ENCODE assay signal across 10 cellular contexts in the genomic region with DNA sequence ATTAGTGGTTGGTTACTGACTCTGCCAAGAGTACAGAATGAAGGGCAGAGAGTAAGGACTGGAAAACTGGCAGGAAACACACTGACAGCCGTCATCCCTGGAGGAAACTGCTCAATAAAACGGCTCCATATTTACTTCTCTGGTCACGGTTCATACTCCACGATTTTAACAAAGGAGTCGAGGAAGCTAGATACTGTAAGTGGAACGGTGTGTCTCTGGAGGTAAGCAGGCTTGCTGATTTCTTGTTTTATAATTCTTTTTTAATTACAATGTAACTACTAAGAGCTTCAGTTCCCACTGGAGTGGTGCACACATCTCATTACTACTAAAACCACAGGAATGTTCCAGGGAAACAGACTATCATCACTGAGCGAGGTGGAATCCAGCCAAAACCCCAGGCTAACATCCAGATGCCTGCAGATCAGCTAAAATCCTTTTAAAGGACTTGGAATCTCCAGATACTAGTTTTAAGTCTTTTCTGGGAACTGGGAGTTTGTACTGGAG. TPM values are rescaled to one million over a fixed set of nuclear protein-coding genes. Genes with fewer than 3 reads are reported as not detected.
DNase-seq lines count a peak whose midpoint lies in the region; ATAC-seq, FAIRE-seq and TF ChIP-seq lines count a peak whose summit lies in the region.
"Had no signal": no experiment of that assay in that cellular context is flagged by ENCODE, and none has a peak within 500 bp of the region (broad histone marks: within the 10 kb centered on the region; RNA-seq: fewer than 3 reads in every experiment).

No MANE protein-coding gene starts in this region.

- no peak for DNase-seq in HepG2 (ENCODE audit: low spot score)
- peak; percentile 42 for DNase-seq in colonic mucosa
- DNase-seq in lung microvascular endothelial cell (ENCODE audit: low read depth in 2 of 2), result peak; percentile 84 to 86
- no peak for DNase-seq in vagina (ENCODE audit: extremely low spot score in 2 of 2)
- DNase-seq in NCI-H774 (lab: John Stamatoyannopoulos, UW), result no peak
- DNase-seq: C1 segment of cervical spinal cord, NCI-H510A had no signal

- ATAC-seq in HepG2, result no peak
- ATAC-seq in GM21423 (IDR thresholded peaks at IDR 0.05; ENCODE audit: unreplicated experiment), result no peak
- no peak for ATAC-seq in GM21447 (IDR thresholded peaks at IDR 0.05; ENCODE audit: unreplicated experiment)

- no peak for TF ChIP-seq CTCF in liver (IDR thresholded peaks at IDR 0.05; ENCODE audit: low read depth, low read length, missing input control)
- TF ChIP-seq CTCF in HepG2 (CRISPR knock-in tag; IDR thresholded peaks at IDR 0.05), result no peak
- TF ChIP-seq CTCF in colonic mucosa (IDR thresholded peaks at IDR 0.05), result no peak
- TF ChIP-seq CTCF in vagina (IDR thresholded peaks at IDR 0.05), result no peak

- H3K4me3 ChIP-seq in liver (ENCODE audit: low read depth in 1 of 3, low read length in 3 of 3) (no peak overlapping the region), HepG2 (replicated peaks in 1 of 3; ENCODE audit: insufficient read depth in 1 of 3, low read depth in 2 of 3, low read length in 3 of 3) (no peak overlapping the region), colonic mucosa (no peak overlapping the region), vagina (peak overlapping the region; percentile 7 to 10)

- no peaks in the 10 kb centered on the region for H3K27me3 ChIP-seq in liver (ENCODE audit: control insufficient read depth in 4 of 4, insufficient read depth in 4 of 4, low read length in 3 of 4)
- H3K27me3 ChIP-seq in HepG2 (ENCODE audit: control insufficient read depth in 1 of 2, insufficient read depth in 2 of 2, low read length in 2 of 2), result no peaks in the 10 kb centered on the region
- no peaks in the 10 kb centered on the region for H3K27me3 ChIP-seq in colonic mucosa
- H3K27me3 ChIP-seq in vagina, result no peaks in the 10 kb centered on the region

- H3K27ac ChIP-seq in liver (ENCODE audit: low read depth in 1 of 2, low read length in 2 of 2) (peak overlapping the region; percentile 34 to 56), HepG2 (ENCODE audit: extremely low read length, insufficient read depth, low read length) (no peak overlapping the region), colonic mucosa (peak overlapping the region; percentile 73), vagina (peak overlapping the region; percentile 97)

- no peaks in the 10 kb centered on the region for H3K79me2 ChIP-seq in HepG2 (ENCODE audit: insufficient read depth, low read length)

- no peak for FAIRE-seq in HepG2 (lab: Jason Lieb, UNC)

- 35% methylated on average over 7 of the region's 7 CpGs for WGBS in liver
- WGBS in HepG2 (ENCODE audit: low lambda C conversion rate), result 92% methylated on average over 7 of the region's 7 CpGs

- CTCF ChIA-PET in HepG2 (lab: Yijun Ruan, JAX; ENCODE audit: low intra/inter-chr PET ratio, low total read pairs), result no interaction called here

- no peak overlapping the region for H3K9ac ChIP-seq in liver (ENCODE audit: low read depth in 1 of 2, low read length in 2 of 2)
- H3K9ac ChIP-seq in HepG2 (ENCODE audit: insufficient read depth, low read depth, low read length), result no peak overlapping the region
- no peak overlapping the region for H3K9ac ChIP-seq in colonic mucosa (ENCODE audit: low read depth in 2 of 2, low read length in 2 of 2)

- H3K36me3 ChIP-seq in liver (ENCODE audit: control insufficient read depth in 4 of 4, insufficient read depth in 3 of 4, low read depth in 1 of 4, low read length in 3 of 4) (peaks cover 8 to 41% (median 28%) of the 10 kb centered on the region in 4 donors), HepG2 (replicated peaks in 1 of 2; ENCODE audit: control insufficient read depth in 1 of 2, insufficient read depth in 2 of 2, low read length in 2 of 2) (peaks cover 32 to 61% of the 10 kb centered on the region in 2 experiments), colonic mucosa (no peaks in the 10 kb centered on the region), vagina (peaks cover 0 to 31% of the 10 kb centered on the region in 2 donors)

- no peaks in the 10 kb centered on the region for H3K9me3 ChIP-seq in liver (ENCODE audit: control insufficient read depth in 4 of 4, low read length in 3 of 4)
- H3K9me3 ChIP-seq in HepG2 (ENCODE audit: low read length), result no peaks in the 10 kb centered on the region
- no peaks in the 10 kb centered on the region for H3K9me3 ChIP-seq in colonic mucosa
- no peaks in the 10 kb centered on the region for H3K9me3 ChIP-seq in vagina

- H3K4me2 ChIP-seq in HepG2 (ENCODE audit: low read depth, low read length), result no peak overlapping the region

- POLR2A ChIA-PET in HepG2 (lab: Yijun Ruan, JAX), result interaction anchor here (3.5 to 4.2 kb wide), 2 partner anchors 10 to 17 kb away, joined by 12 to 42 read pairs; partner anchors contain the start of gene SERPINF1

- no peak for TF ChIP-seq POLR2A in HepG2 (IDR thresholded peaks at IDR 0.05; ENCODE audit: insufficient read depth in 1 of 2, low read depth in 2 of 2, low read length in 2 of 2)
- TF ChIP-seq POLR2A in vagina (IDR thresholded peaks at IDR 0.05), result no peak

- no peak overlapping the region for H2AFZ ChIP-seq in HepG2 (ENCODE audit: low read length)

- BruUV-seq in HepG2 (replicated peaks; lab: Mats Ljungman, UMichigan), result no TSS peak

- intact Hi-C loops in HepG2 (cut with micrococcal nuclease; ENCODE audit: unreplicated experiment) (no loop called here), colonic mucosa (cut with DNase I) (loop anchor here (5.0 kb wide), 1 partner anchor 47 kb away; no protein-coding TSS in a partner anchor), vagina (cut with DNase I) (no loop called here)

- in situ Hi-C loops in HepG2 (cut with HindIII; ENCODE audit: extremely low pct_ligation_motif_present, low pct_unique_long_range_greater_than_20kb), result no loop called here

- no peak for TF ChIP-seq RAD21 in liver (IDR thresholded peaks at IDR 0.05)
- TF ChIP-seq RAD21 in HepG2 (CRISPR knock-in tag; IDR thresholded peaks at IDR 0.05), result no peak

- peaks cover 0 to 16% (median 9%) of the 10 kb centered on the region in 4 donors for H3K4me1 ChIP-seq in liver (ENCODE audit: control insufficient read depth in 4 of 4, insufficient read depth in 4 of 4, low read length in 3 of 4)
- H3K4me1 ChIP-seq in HepG2 (ENCODE audit: insufficient read depth, low read length), result peaks cover 7% of the 10 kb centered on the region
- peaks cover 4% of the 10 kb centered on the region for H3K4me1 ChIP-seq in colonic mucosa
- H3K4me1 ChIP-seq in vagina, result peaks cover 58% of the 10 kb centered on the region

- 0 out of 2 replicates have a peak, but pooled peaks cover 2% of the 10 kb centered on the region for H4K20me1 ChIP-seq in HepG2 (ENCODE audit: insufficient read depth, low read length)

- no peak for TF ChIP-seq EP300 in HepG2 (IDR thresholded peaks at IDR 0.05; ENCODE audit: low read depth in 2 of 2, low read length in 2 of 2)
- no peak for TF ChIP-seq EP300 in HepG2 (CRISPR knock-in tag; IDR thresholded peaks at IDR 0.05; ENCODE audit: borderline replicate concordance)

RNA-seq across cellular contexts. Expression of gene SERPINF1, which starts 17.8 kb away (rescaled TPM):
- total RNA-seq in liver (1,000 to 10,000 TPM in 1 of 2 donors, 100 to 1,000 TPM in 1; 319 to 1,105 TPM), HepG2 (2016; rRNA removed; fragmentation: Illumina TruSeq; extraction: Trizol) (418 and 853 TPM in 2 replicates), colonic mucosa (10 to 100 TPM; 13.3 to 39.7 TPM), lung microvascular endothelial cell (not detected in 2 replicates), vagina (1,040 TPM)
- polyA plus RNA-seq in liver (100 to 1,000 TPM; 742 to 798 TPM), HepG2 (2011; rRNA removed) (2,101 and 2,733 TPM in 2 replicates)
- total RNA-seq in HepG2 (2016; cell fraction: cytosol; rRNA removed; fragmentation: Illumina TruSeq; extraction: Trizol; ENCODE audit: low read depth), result 177 and 189 TPM in 2 replicates
- total RNA-seq in HepG2 (2016; cell fraction: insoluble cytoplasmic fraction; rRNA removed; fragmentation: Illumina TruSeq; extraction: Trizol), result 427 and 844 TPM in 2 replicates
- 209 and 251 TPM in 2 replicates for total RNA-seq in HepG2 (2016; cell fraction: membrane; rRNA removed; fragmentation: Illumina TruSeq; extraction: Trizol)
- total RNA-seq in HepG2 (2016; cell fraction: nucleus; rRNA removed; fragmentation: Illumina TruSeq; extraction: Trizol), result 690 and 808 TPM in 2 replicates
- polyA plus RNA-seq in HepG2 (2011; cell fraction: cytosol; rRNA removed), result 2,219 and 2,408 TPM in 2 replicates
- polyA plus RNA-seq in HepG2 (2011; cell fraction: nucleus; rRNA removed), result 1,095 and 1,323 TPM in 2 replicates
- polyA plus RNA-seq in HepG2 (2012), result 624 and 785 TPM in 2 replicates
- 255 and 290 TPM in 2 replicates for polyA plus RNA-seq in HepG2 (2016; cell fraction: cytosol; fragmentation: Illumina TruSeq; extraction: Trizol; ENCODE audit: low read depth)
- 625 and 642 TPM in 2 replicates for polyA plus RNA-seq in HepG2 (2016; cell fraction: insoluble cytoplasmic fraction; fragmentation: Illumina TruSeq; extraction: Trizol; ENCODE audit: low read depth)
- 280 and 299 TPM in 2 replicates for polyA plus RNA-seq in HepG2 (2016; cell fraction: membrane; fragmentation: Illumina TruSeq; extraction: Trizol; ENCODE audit: low read depth)
- polyA plus RNA-seq in HepG2 (2016; cell fraction: nucleus; fragmentation: Illumina TruSeq; extraction: Trizol; ENCODE audit: insufficient read depth, low read depth), result 1,428 and 1,667 TPM in 2 replicates
- 1.4 and 887 TPM in 2 replicates for polyA minus RNA-seq in HepG2 (2011; rRNA and poly(A)+ RNA removed; ENCODE audit: low replicate concordance)
- 345 and 528 TPM in 2 replicates for polyA minus RNA-seq in HepG2 (2011; cell fraction: cytosol; rRNA and poly(A)+ RNA removed)
- polyA minus RNA-seq in HepG2 (2011; cell fraction: nucleus; rRNA and poly(A)+ RNA removed), result 167 and 268 TPM in 2 replicates

RNA-seq across cellular contexts. Expression of gene SERPINF2, which starts 37.0 kb away (rescaled TPM):
- total RNA-seq in liver (100 to 1,000 TPM; 582 to 768 TPM), HepG2 (2016; rRNA removed; fragmentation: Illumina TruSeq; extraction: Trizol) (123 and 309 TPM in 2 replicates), colonic mucosa (1 to 10 TPM; 1.0 to 1.7 TPM), lung microvascular endothelial cell (under 0.01 TPM in 1 of 2 replicates, not detected in the other), vagina (23.8 TPM)
- polyA plus RNA-seq in liver (1,000 to 10,000 TPM in 1 of 2 donors, 100 to 1,000 TPM in 1; 477 to 1,248 TPM), HepG2 (2011; rRNA removed) (548 and 871 TPM in 2 replicates)
- 43.1 and 45.3 TPM in 2 replicates for total RNA-seq in HepG2 (2016; cell fraction: cytosol; rRNA removed; fragmentation: Illumina TruSeq; extraction: Trizol; ENCODE audit: low read depth)
- 113 and 316 TPM in 2 replicates for total RNA-seq in HepG2 (2016; cell fraction: insoluble cytoplasmic fraction; rRNA removed; fragmentation: Illumina TruSeq; extraction: Trizol)
- total RNA-seq in HepG2 (2016; cell fraction: membrane; rRNA removed; fragmentation: Illumina TruSeq; extraction: Trizol), result 90.4 and 105 TPM in 2 replicates
- 243 and 286 TPM in 2 replicates for total RNA-seq in HepG2 (2016; cell fraction: nucleus; rRNA removed; fragmentation: Illumina TruSeq; extraction: Trizol)
- 573 and 676 TPM in 2 replicates for polyA plus RNA-seq in HepG2 (2011; cell fraction: cytosol; rRNA removed)
- 1,260 and 1,369 TPM in 2 replicates for polyA plus RNA-seq in HepG2 (2011; cell fraction: nucleus; rRNA removed)
- 401 and 511 TPM in 2 replicates for polyA plus RNA-seq in HepG2 (2012)
- 58.6 and 61.9 TPM in 2 replicates for polyA plus RNA-seq in HepG2 (2016; cell fraction: cytosol; fragmentation: Illumina TruSeq; extraction: Trizol; ENCODE audit: low read depth)
- 142 and 163 TPM in 2 replicates for polyA plus RNA-seq in HepG2 (2016; cell fraction: insoluble cytoplasmic fraction; fragmentation: Illumina TruSeq; extraction: Trizol; ENCODE audit: low read depth)
- polyA plus RNA-seq in HepG2 (2016; cell fraction: membrane; fragmentation: Illumina TruSeq; extraction: Trizol; ENCODE audit: low read depth), result 96.0 and 97.4 TPM in 2 replicates
- 572 and 581 TPM in 2 replicates for polyA plus RNA-seq in HepG2 (2016; cell fraction: nucleus; fragmentation: Illumina TruSeq; extraction: Trizol; ENCODE audit: insufficient read depth, low read depth)
- 1.3 and 600 TPM in 2 replicates for polyA minus RNA-seq in HepG2 (2011; rRNA and poly(A)+ RNA removed; ENCODE audit: low replicate concordance)
- 283 and 408 TPM in 2 replicates for polyA minus RNA-seq in HepG2 (2011; cell fraction: cytosol; rRNA and poly(A)+ RNA removed)
- polyA minus RNA-seq in HepG2 (2011; cell fraction: nucleus; rRNA and poly(A)+ RNA removed), result 211 and 291 TPM in 2 replicates

RNA-seq across cellular contexts. Expression of gene SMYD4, which starts 50.1 kb away (rescaled TPM):
- 1 to 10 TPM; 6.0 to 9.5 TPM for total RNA-seq in liver
- 1 to 10 TPM; 2.2 to 4.4 TPM for polyA plus RNA-seq in liver
- total RNA-seq in HepG2 (2016; rRNA removed; fragmentation: Illumina TruSeq; extraction: Trizol), result 9.8 and 11.3 TPM in 2 replicates
- total RNA-seq in HepG2 (2016; cell fraction: cytosol; rRNA removed; fragmentation: Illumina TruSeq; extraction: Trizol; ENCODE audit: low read depth), result 6.9 and 7.8 TPM in 2 replicates
- total RNA-seq in HepG2 (2016; cell fraction: insoluble cytoplasmic fraction; rRNA removed; fragmentation: Illumina TruSeq; extraction: Trizol), result 8.4 and 10.3 TPM in 2 replicates
- total RNA-seq in HepG2 (2016; cell fraction: membrane; rRNA removed; fragmentation: Illumina TruSeq; extraction: Trizol), result 5.6 and 5.7 TPM in 2 replicates
- 15.8 and 16.9 TPM in 2 replicates for total RNA-seq in HepG2 (2016; cell fraction: nucleus; rRNA removed; fragmentation: Illumina TruSeq; extraction: Trizol)
- 7.4 and 7.9 TPM in 2 replicates for polyA plus RNA-seq in HepG2 (2011; rRNA removed)
- polyA plus RNA-seq in HepG2 (2011; cell fraction: cytosol; rRNA removed), result 3.4 and 4.0 TPM in 2 replicates
- 10.1 and 12.5 TPM in 2 replicates for polyA plus RNA-seq in HepG2 (2011; cell fraction: nucleus; rRNA removed)
- polyA plus RNA-seq in HepG2 (2012), result 4.6 and 6.0 TPM in 2 replicates
- polyA plus RNA-seq in HepG2 (2016; cell fraction: cytosol; fragmentation: Illumina TruSeq; extraction: Trizol; ENCODE audit: low read depth), result 1.3 and 2.0 TPM in 2 replicates
- polyA plus RNA-seq in HepG2 (2016; cell fraction: insoluble cytoplasmic fraction; fragmentation: Illumina TruSeq; extraction: Trizol; ENCODE audit: low read depth), result 4.1 and 5.3 TPM in 2 replicates
- 1.4 and 1.8 TPM in 2 replicates for polyA plus RNA-seq in HepG2 (2016; cell fraction: membrane; fragmentation: Illumina TruSeq; extraction: Trizol; ENCODE audit: low read depth)
- polyA plus RNA-seq in HepG2 (2016; cell fraction: nucleus; fragmentation: Illumina TruSeq; extraction: Trizol; ENCODE audit: insufficient read depth, low read depth), result 18.3 and 20.1 TPM in 2 replicates
- 19.3 and 35.9 TPM in 2 replicates for polyA minus RNA-seq in HepG2 (2011; rRNA and poly(A)+ RNA removed; ENCODE audit: low replicate concordance)
- polyA minus RNA-seq in HepG2 (2011; cell fraction: cytosol; rRNA and poly(A)+ RNA removed), result 3.6 and 3.8 TPM in 2 replicates
- 19.4 and 21.5 TPM in 2 replicates for polyA minus RNA-seq in HepG2 (2011; cell fraction: nucleus; rRNA and poly(A)+ RNA removed)
- total RNA-seq in colonic mucosa, result 10 to 100 TPM in 1 of 2 donors, 1 to 10 TPM in 1; 8.0 to 14.7 TPM
- total RNA-seq in lung microvascular endothelial cell, result 5.7 and 9.5 TPM in 2 replicates
- 16.7 TPM for total RNA-seq in vagina

RNA-seq across cellular contexts. Expression of gene RPA1, which starts 50.2 kb away (rescaled TPM):
- total RNA-seq in liver, result 10 to 100 TPM; 11.9 to 29.5 TPM
- 10 to 100 TPM in 1 of 2 donors, 1 to 10 TPM in 1; 9.2 to 11.9 TPM for polyA plus RNA-seq in liver
- 13.9 and 53.3 TPM in 2 replicates for total RNA-seq in HepG2 (2016; rRNA removed; fragmentation: Illumina TruSeq; extraction: Trizol)
- total RNA-seq in HepG2 (2016; cell fraction: cytosol; rRNA removed; fragmentation: Illumina TruSeq; extraction: Trizol; ENCODE audit: low read depth), result 8.1 and 14.0 TPM in 2 replicates
- total RNA-seq in HepG2 (2016; cell fraction: insoluble cytoplasmic fraction; rRNA removed; fragmentation: Illumina TruSeq; extraction: Trizol), result 13.1 and 49.9 TPM in 2 replicates
- total RNA-seq in HepG2 (2016; cell fraction: membrane; rRNA removed; fragmentation: Illumina TruSeq; extraction: Trizol), result 13.5 and 14.0 TPM in 2 replicates
- 20.2 and 24.8 TPM in 2 replicates for total RNA-seq in HepG2 (2016; cell fraction: nucleus; rRNA removed; fragmentation: Illumina TruSeq; extraction: Trizol)
- polyA plus RNA-seq in HepG2 (2011; rRNA removed), result 25.6 and 37.6 TPM in 2 replicates
- 27.1 and 28.9 TPM in 2 replicates for polyA plus RNA-seq in HepG2 (2011; cell fraction: cytosol; rRNA removed)
- 16.5 and 18.5 TPM in 2 replicates for polyA plus RNA-seq in HepG2 (2011; cell fraction: nucleus; rRNA removed)
- 17.6 and 31.9 TPM in 2 replicates for polyA plus RNA-seq in HepG2 (2012)
- 3.7 and 4.5 TPM in 2 replicates for polyA plus RNA-seq in HepG2 (2016; cell fraction: cytosol; fragmentation: Illumina TruSeq; extraction: Trizol; ENCODE audit: low read depth)
- 101 and 117 TPM in 2 replicates for polyA plus RNA-seq in HepG2 (2016; cell fraction: insoluble cytoplasmic fraction; fragmentation: Illumina TruSeq; extraction: Trizol; ENCODE audit: low read depth)
- 10.9 and 12.5 TPM in 2 replicates for polyA plus RNA-seq in HepG2 (2016; cell fraction: membrane; fragmentation: Illumina TruSeq; extraction: Trizol; ENCODE audit: low read depth)
- polyA plus RNA-seq in HepG2 (2016; cell fraction: nucleus; fragmentation: Illumina TruSeq; extraction: Trizol; ENCODE audit: insufficient read depth, low read depth), result 50.9 and 54.7 TPM in 2 replicates
- polyA minus RNA-seq in HepG2 (2011; rRNA and poly(A)+ RNA removed; ENCODE audit: low replicate concordance), result 36.8 and 136 TPM in 2 replicates
- polyA minus RNA-seq in HepG2 (2011; cell fraction: cytosol; rRNA and poly(A)+ RNA removed), result 17.9 and 20.5 TPM in 2 replicates
- 8.1 and 9.6 TPM in 2 replicates for polyA minus RNA-seq in HepG2 (2011; cell fraction: nucleus; rRNA and poly(A)+ RNA removed)
- 100 to 1,000 TPM in 1 of 2 donors, 10 to 100 TPM in 1; 63.4 to 105 TPM for total RNA-seq in colonic mucosa
- 18.3 and 19.0 TPM in 2 replicates for total RNA-seq in lung microvascular endothelial cell
- 30.9 TPM for total RNA-seq in vagina

RNA-seq across cellular contexts. Expression of gene WDR81, which starts 55.1 kb away (rescaled TPM):
- total RNA-seq in liver (10 to 100 TPM; 39.2 to 41.8 TPM), HepG2 (2016; rRNA removed; fragmentation: Illumina TruSeq; extraction: Trizol) (12.5 and 16.7 TPM in 2 replicates), colonic mucosa (10 to 100 TPM in 1 of 2 donors, 1 to 10 TPM in 1; 9.2 to 16.0 TPM), lung microvascular endothelial cell (8.3 and 12.7 TPM in 2 replicates), vagina (57.2 TPM)
- polyA plus RNA-seq in liver (10 to 100 TPM; 12.3 to 26.8 TPM), HepG2 (2011; rRNA removed) (9.1 and 15.1 TPM in 2 replicates)
- total RNA-seq in HepG2 (2016; cell fraction: cytosol; rRNA removed; fragmentation: Illumina TruSeq; extraction: Trizol; ENCODE audit: low read depth), result 3.6 and 3.9 TPM in 2 replicates
- 9.9 and 18.3 TPM in 2 replicates for total RNA-seq in HepG2 (2016; cell fraction: insoluble cytoplasmic fraction; rRNA removed; fragmentation: Illumina TruSeq; extraction: Trizol)
- 5.3 and 6.1 TPM in 2 replicates for total RNA-seq in HepG2 (2016; cell fraction: membrane; rRNA removed; fragmentation: Illumina TruSeq; extraction: Trizol)
- total RNA-seq in HepG2 (2016; cell fraction: nucleus; rRNA removed; fragmentation: Illumina TruSeq; extraction: Trizol), result 16.0 and 19.6 TPM in 2 replicates
- polyA plus RNA-seq in HepG2 (2011; cell fraction: cytosol; rRNA removed), result 6.4 and 10.5 TPM in 2 replicates
- polyA plus RNA-seq in HepG2 (2011; cell fraction: nucleus; rRNA removed), result 60.8 and 75.3 TPM in 2 replicates
- 8.5 and 12.5 TPM in 2 replicates for polyA plus RNA-seq in HepG2 (2012)
- polyA plus RNA-seq in HepG2 (2016; cell fraction: cytosol; fragmentation: Illumina TruSeq; extraction: Trizol; ENCODE audit: low read depth), result 1.8 and 2.2 TPM in 2 replicates
- 10.4 and 13.7 TPM in 2 replicates for polyA plus RNA-seq in HepG2 (2016; cell fraction: insoluble cytoplasmic fraction; fragmentation: Illumina TruSeq; extraction: Trizol; ENCODE audit: low read depth)
- 3.1 and 3.3 TPM in 2 replicates for polyA plus RNA-seq in HepG2 (2016; cell fraction: membrane; fragmentation: Illumina TruSeq; extraction: Trizol; ENCODE audit: low read depth)
- polyA plus RNA-seq in HepG2 (2016; cell fraction: nucleus; fragmentation: Illumina TruSeq; extraction: Trizol; ENCODE audit: insufficient read depth, low read depth), result 42.6 and 43.3 TPM in 2 replicates
- polyA minus RNA-seq in HepG2 (2011; rRNA and poly(A)+ RNA removed; ENCODE audit: low replicate concordance), result 15.7 and 46.8 TPM in 2 replicates
- 13.4 and 15.0 TPM in 2 replicates for polyA minus RNA-seq in HepG2 (2011; cell fraction: cytosol; rRNA and poly(A)+ RNA removed)
- polyA minus RNA-seq in HepG2 (2011; cell fraction: nucleus; rRNA and poly(A)+ RNA removed), result 18.0 and 22.3 TPM in 2 replicates

Comparison
In these comparisons a context has a peak if more than half of its experiments do, and no peak if none do; other contexts are left out.
1. H3K4me3 ChIP-seq: peak in vagina (2 of 2); none in liver (0 of 3), HepG2 (0 of 3) and colonic mucosa (single experiment).
2. DNase-seq: peak in colonic mucosa (single experiment) and lung microvascular endothelial cell (2 of 2); none in HepG2 (single experiment), vagina (0 of 2) and NCI-H774 (single experiment).
3. RNA of gene SERPINF1, which starts 17.8 kb away (total RNA-seq): 319 to 1,105 TPM in liver, 1,040 TPM in vagina (single experiment), 177 to 853 TPM in HepG2 and 13.3 to 39.7 TPM in colonic mucosa; not detected in lung microvascular endothelial cell; every median in the first group is over 10 times any median in the second.